19 cellular contexts compared by ENCODE assay signal in the genomic region with DNA sequence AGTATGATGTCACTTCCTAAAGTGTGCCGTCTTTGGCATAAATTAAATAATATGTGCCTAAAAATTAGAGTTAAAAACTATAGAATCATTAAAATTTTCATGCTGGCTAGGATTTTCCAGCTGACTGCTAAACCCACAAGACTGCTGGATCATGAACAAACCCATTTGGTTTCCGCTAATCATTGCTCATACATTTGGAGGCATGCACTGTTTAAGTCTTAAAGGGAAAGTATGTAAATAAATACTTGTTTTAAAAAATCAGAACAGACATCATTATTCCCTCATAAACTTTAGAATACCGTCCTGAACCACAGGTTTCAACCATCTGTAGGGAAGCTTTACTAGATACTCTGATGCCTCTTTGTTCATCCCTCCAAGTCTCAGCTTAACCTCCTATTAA. TPM values are rescaled to one million over a fixed set of nuclear protein-coding genes. Genes with fewer than 3 reads are reported as not detected.
DNase-seq lines count a peak whose midpoint lies in the region; ATAC-seq and TF ChIP-seq lines count a peak whose summit lies in the region.
"Had no signal": no experiment of that assay in that cellular context is flagged by ENCODE, and none has a peak within 500 bp of the region (broad histone marks: within the 10 kb centered on the region; RNA-seq: fewer than 3 reads in every experiment).

No MANE protein-coding gene starts in this region.

- peak; percentile 67 for DNase-seq in AG08395 (ENCODE audit: low spot score)
- DNase-seq in GM23338 (ENCODE audit: low spot score): no peak
- peak; percentile 80 for DNase-seq in astrocyte of the spinal cord (ENCODE audit: low read depth, low spot score)
- DNase-seq in iris pigment epithelial cell (ENCODE audit: low read depth): peak; percentile 86
- no peak for DNase-seq in HuH-7 (ENCODE audit: low spot score)
- no peak for DNase-seq in NCI-H146 (lab: John Stamatoyannopoulos, UW)
- DNase-seq in glutamatergic neuron: no peak
- DNase-seq: activated CD4-positive, alpha-beta T cell treated with anti-CD3 and anti-CD28 coated beads, Interleukin-2, amount 10 ng/mL, durations not matched to agents 7 days and 5 days; activated naive CD4-positive, alpha-beta T cell; Caco-2; GF-D8; H9; mucosa of descending colon; NCI-H1417; NCI-H82 had no signal

- H3K9me3 Mint-ChIP-seq in GM23338 (no peaks in the 10 kb centered on the region; the same call in 2 of the 3 replicates), glutamatergic neuron (ENCODE audit: unreplicated experiment) (peaks cover 1% of the 10 kb centered on the region)
- H3K9me3 Mint-ChIP-seq: activated CD4-positive, alpha-beta T cell treated with anti-CD3 and anti-CD28 coated beads, Interleukin-2, amount 10 ng/mL, durations not matched to agents 7 days and 5 days; brain; H9 had no signal

- H3K4me1 Mint-ChIP-seq in GM23338 (peaks cover 16% of the 10 kb centered on the region), glutamatergic neuron (ENCODE audit: low read depth, unreplicated experiment) (peaks cover 4% of the 10 kb centered on the region)

- no peak overlapping the region for H2AFZ ChIP-seq in GM23338

- in situ Hi-C loops in astrocyte of the spinal cord (cut with HindIII; ENCODE audit: low sequenced_read_pairs): no loop called here

- 0 out of 2 replicates have a peak, but pooled peaks cover 4% of the 10 kb centered on the region for H3K9me2 ChIP-seq in GM23338 (ENCODE audit: insufficient read depth)

- no peaks in the 10 kb centered on the region for H3K27me3 ChIP-seq in GM23338 (ENCODE audit: insufficient read depth)
- H3K27me3 ChIP-seq: neutrophil had no signal

- no peaks in the 10 kb centered on the region for H3F3A ChIP-seq in GM23338 (replicated peaks; ENCODE audit: low read depth)

- H4K20me1 ChIP-seq in GM23338 (replicated peaks; ENCODE audit: insufficient read depth): no peaks in the 10 kb centered on the region

- no peaks in the 10 kb centered on the region for H3K36me3 ChIP-seq in GM23338 (ENCODE audit: insufficient read depth)

- ATAC-seq in GM23338: no peak
- no peak for ATAC-seq in HG03460 (IDR thresholded peaks at IDR 0.05; ENCODE audit: unreplicated experiment)
- ATAC-seq: left lobe of liver, mucosa of descending colon had no signal

- H3K4me3 Mint-ChIP-seq in GM23338 (no peak overlapping the region), glutamatergic neuron (ENCODE audit: unreplicated experiment) (no peak overlapping the region)
- H3K4me3 Mint-ChIP-seq: activated CD4-positive, alpha-beta T cell treated with anti-CD3 and anti-CD28 coated beads, Interleukin-2, amount 10 ng/mL, durations not matched to agents 7 days and 5 days; brain; H9 had no signal

- TF ChIP-seq CTCF in GM23338 (conservative IDR thresholded peaks at IDR 0.05; ENCODE audit: low read depth in 2 of 2) (no peak), astrocyte of the spinal cord (IDR thresholded peaks at IDR 0.05; ENCODE audit: low read depth, low read length) (no peak), glutamatergic neuron (IDR thresholded peaks at IDR 0.05; ENCODE audit: partially characterized antibody, unreplicated experiment) (no peak)

- no peak overlapping the region for H3K27ac ChIP-seq in GM23338 (ENCODE audit: low read depth)
- H3K27ac ChIP-seq: neutrophil had no signal

- H3K4me2 ChIP-seq in GM23338: no peak overlapping the region

- H3K79me2 ChIP-seq in GM23338 (replicated peaks; ENCODE audit: insufficient read depth): no peaks in the 10 kb centered on the region; the same call in 1 of the 2 replicates

- H3K36me3 Mint-ChIP-seq in GM23338 (ENCODE audit: low read depth): no peaks in the 10 kb centered on the region; the same call in 2 of the 3 replicates
- H3K36me3 Mint-ChIP-seq in glutamatergic neuron (ENCODE audit: unreplicated experiment): no peaks in the 10 kb centered on the region

- peak overlapping the region; percentile 10; the same call in 1 of the 2 replicates for H3K27ac Mint-ChIP-seq in GM23338
- H3K27ac Mint-ChIP-seq in glutamatergic neuron (ENCODE audit: unreplicated experiment): no peak overlapping the region
- H3K27ac Mint-ChIP-seq: activated CD4-positive, alpha-beta T cell treated with anti-CD3 and anti-CD28 coated beads, Interleukin-2, amount 10 ng/mL, durations not matched to agents 7 days and 5 days; brain; H9 had no signal

- H3K4me1 ChIP-seq in GM23338 (ENCODE audit: insufficient read depth): peaks cover 15% of the 10 kb centered on the region

- H3K27me3 Mint-ChIP-seq in GM23338 (ENCODE audit: insufficient read depth, low read depth, poor library complexity): no peaks in the 10 kb centered on the region
- H3K27me3 Mint-ChIP-seq in glutamatergic neuron (ENCODE audit: unreplicated experiment): peaks cover 1% of the 10 kb centered on the region
- H3K27me3 Mint-ChIP-seq: activated CD4-positive, alpha-beta T cell treated with anti-CD3 and anti-CD28 coated beads, Interleukin-2, amount 10 ng/mL, durations not matched to agents 7 days and 5 days; brain had no signal

- H3K4me3 ChIP-seq in GM23338 (no peak overlapping the region), astrocyte of the spinal cord (ENCODE audit: low read depth, low read length) (no peak overlapping the region)
- H3K4me3 ChIP-seq: mucosa of descending colon had no signal

TF ChIP-seq in GM23338, 12 proteins besides CTCF, POLR2A, EP300 and RAD21 (continues in another document):
- TF ChIP-seq JUNB (IDR thresholded peaks at IDR 0.05; ENCODE audit: unreplicated experiment) (no peak), EZH2 (IDR thresholded peaks at IDR 0.05; ENCODE audit: low read depth, unreplicated experiment) (no peak), ZNF114 (CRISPR knock-in tag; IDR thresholded peaks at IDR 0.05) (no peak), CREB1 (CRISPR knock-in tag; IDR thresholded peaks at IDR 0.05; ENCODE audit: low read depth) (no peak), NANOG (IDR thresholded peaks at IDR 0.05; ENCODE audit: borderline replicate concordance) (no peak)
- TF ChIP-seq, protein P1, sequence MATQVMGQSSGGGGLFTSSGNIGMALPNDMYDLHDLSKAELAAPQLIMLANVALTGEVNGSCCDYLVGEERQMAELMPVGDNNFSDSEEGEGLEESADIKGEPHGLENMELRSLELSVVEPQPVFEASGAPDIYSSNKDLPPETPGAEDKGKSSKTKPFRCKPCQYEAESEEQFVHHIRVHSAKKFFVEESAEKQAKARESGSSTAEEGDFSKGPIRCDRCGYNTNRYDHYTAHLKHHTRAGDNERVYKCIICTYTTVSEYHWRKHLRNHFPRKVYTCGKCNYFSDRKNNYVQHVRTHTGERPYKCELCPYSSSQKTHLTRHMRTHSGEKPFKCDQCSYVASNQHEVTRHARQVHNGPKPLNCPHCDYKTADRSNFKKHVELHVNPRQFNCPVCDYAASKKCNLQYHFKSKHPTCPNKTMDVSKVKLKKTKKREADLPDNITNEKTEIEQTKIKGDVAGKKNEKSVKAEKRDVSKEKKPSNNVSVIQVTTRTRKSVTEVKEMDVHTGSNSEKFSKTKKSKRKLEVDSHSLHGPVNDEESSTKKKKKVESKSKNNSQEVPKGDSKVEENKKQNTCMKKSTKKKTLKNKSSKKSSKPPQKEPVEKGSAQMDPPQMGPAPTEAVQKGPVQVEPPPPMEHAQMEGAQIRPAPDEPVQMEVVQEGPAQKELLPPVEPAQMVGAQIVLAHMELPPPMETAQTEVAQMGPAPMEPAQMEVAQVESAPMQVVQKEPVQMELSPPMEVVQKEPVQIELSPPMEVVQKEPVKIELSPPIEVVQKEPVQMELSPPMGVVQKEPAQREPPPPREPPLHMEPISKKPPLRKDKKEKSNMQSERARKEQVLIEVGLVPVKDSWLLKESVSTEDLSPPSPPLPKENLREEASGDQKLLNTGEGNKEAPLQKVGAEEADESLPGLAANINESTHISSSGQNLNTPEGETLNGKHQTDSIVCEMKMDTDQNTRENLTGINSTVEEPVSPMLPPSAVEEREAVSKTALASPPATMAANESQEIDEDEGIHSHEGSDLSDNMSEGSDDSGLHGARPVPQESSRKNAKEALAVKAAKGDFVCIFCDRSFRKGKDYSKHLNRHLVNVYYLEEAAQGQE (IDR thresholded peaks at IDR 0.05; ENCODE audit: unreplicated experiment): no peak

RNA-seq across cellular contexts. Expression of gene ATP6V1A, which starts 26.5 kb away (rescaled TPM):
- total RNA-seq in GM23338 (2014; rRNA removed; shearing (Covaris generic)): 80.8 and 87.3 TPM in 2 replicates
- polyA plus RNA-seq in GM23338 (2016; fragmentation: Nextera tagmentation; extraction: Ambion mirVana): 34.8 and 38.0 TPM in 2 replicates
- 94.5 TPM for total RNA-seq in glutamatergic neuron (ENCODE audit: unreplicated experiment)

RNA-seq across cellular contexts. Expression of gene NAA50, which starts 27.3 kb away (rescaled TPM):
- 219 and 260 TPM in 2 replicates for total RNA-seq in GM23338 (2014; rRNA removed; shearing (Covaris generic))
- polyA plus RNA-seq in GM23338 (2016; fragmentation: Nextera tagmentation; extraction: Ambion mirVana): 78.7 and 103 TPM in 2 replicates
- 42.5 TPM for total RNA-seq in glutamatergic neuron (ENCODE audit: unreplicated experiment)

Comparison
In these comparisons a context has a peak if more than half of its experiments do, and no peak if none do; other contexts are left out.
1. DNase-seq: peak in AG08395 (single experiment), astrocyte of the spinal cord (single experiment) and iris pigment epithelial cell (single experiment); none in GM23338 (single experiment), HuH-7 (single experiment), NCI-H146 (single experiment) and glutamatergic neuron (single experiment).